1 cellular context compared by ENCODE assay signal in the genomic region with DNA sequence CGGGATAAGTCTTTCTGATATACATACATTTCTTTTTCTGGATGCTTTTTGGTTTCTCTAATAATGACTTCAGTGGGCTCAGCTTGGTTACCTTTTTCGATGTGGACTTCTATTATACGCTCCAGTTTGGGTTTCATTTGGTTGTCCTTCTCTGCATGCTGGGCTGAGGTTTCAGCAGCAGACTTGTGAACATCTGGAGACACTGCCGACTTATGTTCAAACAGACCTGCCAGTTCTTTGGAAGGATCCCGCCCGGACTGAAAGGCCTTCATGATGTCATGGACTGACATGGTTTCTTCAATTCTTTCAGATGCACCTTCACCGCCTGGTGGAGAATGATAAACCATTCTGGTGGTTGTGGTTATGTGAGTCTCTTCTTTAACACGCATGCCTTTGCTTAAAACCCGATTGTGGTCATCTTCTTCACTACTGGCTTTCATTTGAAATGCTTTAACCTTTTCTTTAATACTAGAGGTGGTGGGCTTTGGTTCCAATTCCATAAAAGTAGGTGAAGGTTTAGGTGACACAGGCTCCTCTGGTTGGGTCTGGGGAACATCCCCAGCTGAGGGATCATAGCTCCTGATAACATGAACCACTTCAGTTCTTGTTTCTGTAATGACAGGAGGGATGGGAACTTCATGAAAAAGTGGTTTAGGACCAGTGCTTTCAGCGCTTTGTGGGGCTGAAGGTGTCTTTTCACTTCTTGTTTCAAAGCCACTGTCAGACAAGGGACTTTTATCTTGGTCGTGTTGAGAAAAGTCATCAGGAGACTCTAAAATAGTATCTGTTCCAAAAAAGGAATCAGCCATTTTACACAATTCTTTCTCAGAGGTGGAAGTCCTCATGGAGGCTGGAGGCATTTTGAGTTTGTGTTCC.
TF ChIP-seq lines count a peak whose summit lies in the region.

No MANE protein-coding gene starts in this region.

TF ChIP-seq in GM12878, 131 proteins besides CTCF, POLR2A, EP300 and RAD21 (continued from another document):
- TF ChIP-seq, protein P1, sequence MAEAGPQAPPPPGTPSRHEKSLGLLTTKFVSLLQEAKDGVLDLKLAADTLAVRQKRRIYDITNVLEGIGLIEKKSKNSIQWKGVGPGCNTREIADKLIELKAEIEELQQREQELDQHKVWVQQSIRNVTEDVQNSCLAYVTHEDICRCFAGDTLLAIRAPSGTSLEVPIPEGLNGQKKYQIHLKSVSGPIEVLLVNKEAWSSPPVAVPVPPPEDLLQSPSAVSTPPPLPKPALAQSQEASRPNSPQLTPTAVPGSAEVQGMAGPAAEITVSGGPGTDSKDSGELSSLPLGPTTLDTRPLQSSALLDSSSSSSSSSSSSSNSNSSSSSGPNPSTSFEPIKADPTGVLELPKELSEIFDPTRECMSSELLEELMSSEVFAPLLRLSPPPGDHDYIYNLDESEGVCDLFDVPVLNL (IDR thresholded peaks at IDR 0.05; ENCODE audit: low read depth, low read length) = no peak
- no peak for TF ChIP-seq FOXK2 (IDR thresholded peaks at IDR 0.05)
- TF ChIP-seq YBX1 (IDR thresholded peaks at IDR 0.05) = no peak
- TF ChIP-seq ESRRA (IDR thresholded peaks at IDR 0.05; ENCODE audit: low read length) = no peak
- TF ChIP-seq, protein P2, sequence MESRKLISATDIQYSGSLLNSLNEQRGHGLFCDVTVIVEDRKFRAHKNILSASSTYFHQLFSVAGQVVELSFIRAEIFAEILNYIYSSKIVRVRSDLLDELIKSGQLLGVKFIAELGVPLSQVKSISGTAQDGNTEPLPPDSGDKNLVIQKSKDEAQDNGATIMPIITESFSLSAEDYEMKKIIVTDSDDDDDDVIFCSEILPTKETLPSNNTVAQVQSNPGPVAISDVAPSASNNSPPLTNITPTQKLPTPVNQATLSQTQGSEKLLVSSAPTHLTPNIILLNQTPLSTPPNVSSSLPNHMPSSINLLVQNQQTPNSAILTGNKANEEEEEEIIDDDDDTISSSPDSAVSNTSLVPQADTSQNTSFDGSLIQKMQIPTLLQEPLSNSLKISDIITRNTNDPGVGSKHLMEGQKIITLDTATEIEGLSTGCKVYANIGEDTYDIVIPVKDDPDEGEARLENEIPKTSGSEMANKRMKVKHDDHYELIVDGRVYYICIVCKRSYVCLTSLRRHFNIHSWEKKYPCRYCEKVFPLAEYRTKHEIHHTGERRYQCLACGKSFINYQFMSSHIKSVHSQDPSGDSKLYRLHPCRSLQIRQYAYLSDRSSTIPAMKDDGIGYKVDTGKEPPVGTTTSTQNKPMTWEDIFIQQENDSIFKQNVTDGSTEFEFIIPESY (IDR thresholded peaks at IDR 0.05) = no peak
- TF ChIP-seq, protein P3, sequence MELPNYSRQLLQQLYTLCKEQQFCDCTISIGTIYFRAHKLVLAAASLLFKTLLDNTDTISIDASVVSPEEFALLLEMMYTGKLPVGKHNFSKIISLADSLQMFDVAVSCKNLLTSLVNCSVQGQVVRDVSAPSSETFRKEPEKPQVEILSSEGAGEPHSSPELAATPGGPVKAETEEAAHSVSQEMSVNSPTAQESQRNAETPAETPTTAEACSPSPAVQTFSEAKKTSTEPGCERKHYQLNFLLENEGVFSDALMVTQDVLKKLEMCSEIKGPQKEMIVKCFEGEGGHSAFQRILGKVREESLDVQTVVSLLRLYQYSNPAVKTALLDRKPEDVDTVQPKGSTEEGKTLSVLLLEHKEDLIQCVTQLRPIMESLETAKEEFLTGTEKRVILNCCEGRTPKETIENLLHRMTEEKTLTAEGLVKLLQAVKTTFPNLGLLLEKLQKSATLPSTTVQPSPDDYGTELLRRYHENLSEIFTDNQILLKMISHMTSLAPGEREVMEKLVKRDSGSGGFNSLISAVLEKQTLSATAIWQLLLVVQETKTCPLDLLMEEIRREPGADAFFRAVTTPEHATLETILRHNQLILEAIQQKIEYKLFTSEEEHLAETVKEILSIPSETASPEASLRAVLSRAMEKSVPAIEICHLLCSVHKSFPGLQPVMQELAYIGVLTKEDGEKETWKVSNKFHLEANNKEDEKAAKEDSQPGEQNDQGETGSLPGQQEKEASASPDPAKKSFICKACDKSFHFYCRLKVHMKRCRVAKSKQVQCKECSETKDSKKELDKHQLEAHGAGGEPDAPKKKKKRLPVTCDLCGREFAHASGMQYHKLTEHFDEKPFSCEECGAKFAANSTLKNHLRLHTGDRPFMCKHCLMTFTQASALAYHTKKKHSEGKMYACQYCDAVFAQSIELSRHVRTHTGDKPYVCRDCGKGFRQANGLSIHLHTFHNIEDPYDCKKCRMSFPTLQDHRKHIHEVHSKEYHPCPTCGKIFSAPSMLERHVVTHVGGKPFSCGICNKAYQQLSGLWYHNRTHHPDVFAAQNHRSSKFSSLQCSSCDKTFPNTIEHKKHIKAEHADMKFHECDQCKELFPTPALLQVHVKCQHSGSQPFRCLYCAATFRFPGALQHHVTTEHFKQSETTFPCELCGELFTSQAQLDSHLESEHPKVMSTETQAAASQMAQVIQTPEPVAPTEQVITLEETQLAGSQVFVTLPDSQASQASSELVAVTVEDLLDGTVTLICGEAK (IDR thresholded peaks at IDR 0.05; ENCODE audit: borderline replicate concordance) = no peak
- no peak for TF ChIP-seq SMC3 (IDR thresholded peaks at IDR 0.05; ENCODE audit: borderline replicate concordance, low read length)
- TF ChIP-seq CHD2 (IDR thresholded peaks at IDR 0.05; ENCODE audit: borderline replicate concordance, low read depth, low read length) = 0 out of 2 replicates have a peak, but pooled peaks have one; percentile 45
- no peak for TF ChIP-seq SIN3A (IDR thresholded peaks at IDR 0.05; ENCODE audit: low read depth, low read length)
- TF ChIP-seq CEBPB (IDR thresholded peaks at IDR 0.05; ENCODE audit: borderline replicate concordance in 1 of 2, low read depth in 2 of 2, low read length in 2 of 2) = peak in 1 of 2 experiments; percentile 4; a peak in 2 of 4 replicates
- peak; percentile 79; the same call in 1 of the 2 replicates for TF ChIP-seq MTA3 (IDR thresholded peaks at IDR 0.05; ENCODE audit: borderline replicate concordance, low read length)
- TF ChIP-seq TCF12 (IDR thresholded peaks at IDR 0.05; ENCODE audit: low read depth, low read length) = peak; percentile 73; the same call in 1 of the 2 replicates
- peak; percentile 57; the same call in 1 of the 2 replicates for TF ChIP-seq GATAD2B (conservative IDR thresholded peaks at IDR 0.05; ENCODE audit: low read depth)
- TF ChIP-seq TARDBP (IDR thresholded peaks at IDR 0.05; ENCODE audit: borderline replicate concordance) = no peak
- TF ChIP-seq ETV6 (conservative IDR thresholded peaks at IDR 0.05 in 1 of 2, IDR thresholded peaks at IDR 0.05 in 1 of 2; ENCODE audit: borderline replicate concordance in 1 of 2, low read depth in 1 of 2) = 0 out of 4 replicates have a peak, but pooled peaks of 1 of the 2 experiments have one; percentile 22
- TF ChIP-seq RAD51 (IDR thresholded peaks at IDR 0.05) = no peak
- TF ChIP-seq CBFB (IDR thresholded peaks at IDR 0.05; ENCODE audit: low read depth) = peak; percentile 90; the same call in 1 of the 2 replicates
- no peak for TF ChIP-seq ZSCAN29 (IDR thresholded peaks at IDR 0.05)
- peak; percentile 87 for TF ChIP-seq PAX5 (IDR thresholded peaks at IDR 0.05; ENCODE audit: borderline replicate concordance, low read depth, low read length)
- TF ChIP-seq, protein P4, sequence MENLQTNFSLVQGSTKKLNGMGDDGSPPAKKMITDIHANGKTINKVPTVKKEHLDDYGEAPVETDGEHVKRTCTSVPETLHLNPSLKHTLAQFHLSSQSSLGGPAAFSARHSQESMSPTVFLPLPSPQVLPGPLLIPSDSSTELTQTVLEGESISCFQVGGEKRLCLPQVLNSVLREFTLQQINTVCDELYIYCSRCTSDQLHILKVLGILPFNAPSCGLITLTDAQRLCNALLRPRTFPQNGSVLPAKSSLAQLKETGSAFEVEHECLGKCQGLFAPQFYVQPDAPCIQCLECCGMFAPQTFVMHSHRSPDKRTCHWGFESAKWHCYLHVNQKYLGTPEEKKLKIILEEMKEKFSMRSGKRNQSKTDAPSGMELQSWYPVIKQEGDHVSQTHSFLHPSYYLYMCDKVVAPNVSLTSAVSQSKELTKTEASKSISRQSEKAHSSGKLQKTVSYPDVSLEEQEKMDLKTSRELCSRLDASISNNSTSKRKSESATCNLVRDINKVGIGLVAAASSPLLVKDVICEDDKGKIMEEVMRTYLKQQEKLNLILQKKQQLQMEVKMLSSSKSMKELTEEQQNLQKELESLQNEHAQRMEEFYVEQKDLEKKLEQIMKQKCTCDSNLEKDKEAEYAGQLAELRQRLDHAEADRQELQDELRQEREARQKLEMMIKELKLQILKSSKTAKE (IDR thresholded peaks at IDR 0.05; ENCODE audit: low read depth, poor library complexity, severe bottlenecking) = peak; percentile 85
- TF ChIP-seq MEF2B (IDR thresholded peaks at IDR 0.05; ENCODE audit: partially characterized antibody, poor library complexity, severe bottlenecking) = peak; percentile 85
- TF ChIP-seq MXI1 (IDR thresholded peaks at IDR 0.05; ENCODE audit: low read depth, low read length) = no peak
